In genomic region chr3:177345049-177345972, GRCh38 we compare ENCODE assay signal across 1 cellular context.
TF ChIP-seq lines count a peak whose summit lies in the region.

No MANE protein-coding gene starts in this region.

TF ChIP-seq in K562, 482 proteins besides CTCF, POLR2A, EP300 and RAD21 (continued from another document and continues in another):
- TF ChIP-seq PBX2 (CRISPR knock-in tag; IDR thresholded peaks at IDR 0.05; ENCODE audit: low read depth): no peak
- peak; percentile 47; the same call in 1 of the 2 replicates for TF ChIP-seq PBX2 (tag; conservative IDR thresholded peaks at IDR 0.05; ENCODE audit: low read depth)
- no peak; the same call in 1 of the 2 replicates for TF ChIP-seq CREB3L1 (IDR thresholded peaks at IDR 0.05; ENCODE audit: borderline replicate concordance, low read depth)
- TF ChIP-seq ERF (CRISPR knock-in tag; IDR thresholded peaks at IDR 0.05): 0 out of 2 replicates have a peak, but pooled peaks have one; percentile 10
- no peak for TF ChIP-seq CHD7 (IDR thresholded peaks at IDR 0.05; ENCODE audit: low read depth, low read length)
- TF ChIP-seq PCBP1 (IDR thresholded peaks at IDR 0.05; ENCODE audit: low read depth, low read length, poor library complexity, severe bottlenecking): no peak
- no peak for TF ChIP-seq ZNF512 (tag; IDR thresholded peaks at IDR 0.05)
- TF ChIP-seq ZNF407 (IDR thresholded peaks at IDR 0.05; ENCODE audit: low read depth): no peak
- TF ChIP-seq SREBF1 (IDR thresholded peaks at IDR 0.05; ENCODE audit: borderline replicate concordance, low read depth, low read length): no peak
- TF ChIP-seq THAP7 (CRISPR knock-in tag; IDR thresholded peaks at IDR 0.05): no peak
- TF ChIP-seq STAT6 (CRISPR knock-in tag; IDR thresholded peaks at IDR 0.05): no peak
- TF ChIP-seq KLF13 (tag; IDR thresholded peaks at IDR 0.05; ENCODE audit: borderline replicate concordance, low read depth): peak; percentile 73
- TF ChIP-seq PPARD (CRISPR knock-in tag; IDR thresholded peaks at IDR 0.05): no peak
